Comparison of ENCODE assay signal across 15 cellular contexts in genomic region chr22:38531251-38531956, GRCh38. TPM values are rescaled to one million over a fixed set of nuclear protein-coding genes. Genes with fewer than 3 reads are reported as not detected.
A peak's percentile ranks its signal among the peaks of the same experiment; 100 is the strongest.
DNase-seq lines count a peak whose midpoint lies in the region; ATAC-seq, FAIRE-seq and TF ChIP-seq lines count a peak whose summit lies in the region.
"Had no signal": no experiment of that assay in that cellular context is flagged by ENCODE, and none has a peak within 500 bp of the region (broad histone marks: within the 10 kb centered on the region; RNA-seq: fewer than 3 reads in every experiment).

No MANE protein-coding gene starts in this region.

- POLR2A ChIA-PET in OCI-LY7 (lab: Charles Lee): interaction anchor here (0.6 kb wide), 1 partner anchor 52 kb away, joined by 3 read pairs; no protein-coding TSS in a partner anchor

- H4K20me1 ChIP-seq in OCI-LY7 (ENCODE audit: insufficient read depth, low read length) (no peaks in the 10 kb centered on the region), astrocyte (ENCODE audit: insufficient read depth, low read length) (no peaks in the 10 kb centered on the region)

- no peaks in the 10 kb centered on the region for H3K9me2 ChIP-seq in OCI-LY7 (ENCODE audit: insufficient read depth, low read length)

- peak overlapping the region; percentile 78 for H3K4me3 Mint-ChIP-seq in activated naive CD4-positive, alpha-beta T cell treated with anti-CD3 and anti-CD28 coated beads, Interleukin-2, amount 50 U/mL, for 24 hours
- no peak overlapping the region for H3K4me3 Mint-ChIP-seq in astrocyte (ENCODE audit: unreplicated experiment)
- H3K4me3 Mint-ChIP-seq in stimulated activated naive CD8-positive, alpha-beta T cell treated with anti-CD3 and anti-CD28 coated beads, Interleukin-15, amount 100 ng/mL, for 72 hours: peak overlapping the region; percentile 51 to 72
- H3K4me3 Mint-ChIP-seq: neural crest cell had no signal

- CTCF ChIA-PET in OCI-LY7 (lab: Charles Lee; ENCODE audit: unreplicated experiment): no interaction called here

- no peaks in the 10 kb centered on the region for H3K9me3 Mint-ChIP-seq in activated naive CD4-positive, alpha-beta T cell treated with anti-CD3 and anti-CD28 coated beads, Interleukin-2, amount 50 U/mL, for 24 hours
- no peaks in the 10 kb centered on the region for H3K9me3 Mint-ChIP-seq in astrocyte (ENCODE audit: unreplicated experiment)
- H3K9me3 Mint-ChIP-seq in stimulated activated naive CD8-positive, alpha-beta T cell treated with anti-CD3 and anti-CD28 coated beads, Interleukin-15, amount 100 ng/mL, for 72 hours: no peaks in the 10 kb centered on the region
- H3K9me3 Mint-ChIP-seq: neural crest cell had no signal

- no peak for TF ChIP-seq CTCF in OCI-LY7 (conservative IDR thresholded peaks at IDR 0.05; ENCODE audit: low read length)
- no peak for TF ChIP-seq CTCF in astrocyte (IDR thresholded peaks at IDR 0.05; ENCODE audit: insufficient read depth, low read depth, low read length)
- no peak for TF ChIP-seq CTCF in D721Med (IDR thresholded peaks at IDR 0.05; ENCODE audit: insufficient read depth, missing control alignments)

- intact Hi-C loops in OCI-LY7 (cut with micrococcal nuclease; ENCODE audit: unreplicated experiment): no loop called here

- H3K79me2 ChIP-seq in OCI-LY7 (ENCODE audit: insufficient read depth, low read depth, low read length): no peaks in the 10 kb centered on the region
- no peaks in the 10 kb centered on the region for H3K79me2 ChIP-seq in astrocyte (ENCODE audit: insufficient read depth, low read length)

- H3K27me3 Mint-ChIP-seq in activated naive CD4-positive, alpha-beta T cell treated with anti-CD3 and anti-CD28 coated beads, Interleukin-2, amount 50 U/mL, for 24 hours: no peaks in the 10 kb centered on the region
- no peaks in the 10 kb centered on the region for H3K27me3 Mint-ChIP-seq in astrocyte (ENCODE audit: low read depth, unreplicated experiment)
- no peaks in the 10 kb centered on the region for H3K27me3 Mint-ChIP-seq in stimulated activated naive CD8-positive, alpha-beta T cell treated with anti-CD3 and anti-CD28 coated beads, Interleukin-15, amount 100 ng/mL, for 72 hours

- no peaks in the 10 kb centered on the region for H3K4me1 ChIP-seq in OCI-LY7 (ENCODE audit: insufficient read depth, low read length, poor library complexity, severe bottlenecking)
- no peaks in the 10 kb centered on the region for H3K4me1 ChIP-seq in astrocyte (ENCODE audit: insufficient read depth, low read length)
- H3K4me1 ChIP-seq: vagina had no signal

- peak overlapping the region; percentile 4 for H3K27ac ChIP-seq in OCI-LY7 (ENCODE audit: low read depth, low read length, poor library complexity, severe bottlenecking)
- H3K27ac ChIP-seq in astrocyte (ENCODE audit: low read depth, low read length): no peak overlapping the region
- H3K27ac ChIP-seq: vagina had no signal

- H3K36me3 ChIP-seq in OCI-LY7 (ENCODE audit: insufficient read depth, low read length) (peaks cover 32% of the 10 kb centered on the region), astrocyte (ENCODE audit: insufficient read depth, low read length) (no peaks in the 10 kb centered on the region)
- H3K36me3 ChIP-seq: vagina had no signal

- DNase-seq in activated naive CD4-positive, alpha-beta T cell treated with anti-CD3 and anti-CD28 coated beads, Interleukin-2, amount 50 U/mL, for 16 hours: no peak
- no peak for DNase-seq in OCI-LY7 (ENCODE audit: low spot score)
- DNase-seq in astrocyte (ENCODE audit: low read depth): no peak
- DNase-seq in stimulated activated naive CD8-positive, alpha-beta T cell treated with anti-CD3 and anti-CD28 coated beads, Interleukin-15, amount 100 ng/mL, for 72 hours: no peak
- no peak for DNase-seq in D721Med (ENCODE audit: insufficient read length, low spot score)
- no peak for DNase-seq in NCI-H2107 (lab: John Stamatoyannopoulos, UW)
- no peak for DNase-seq in activated effector memory CD4-positive, alpha-beta T cell treated with anti-CD3 and anti-CD28 coated beads, Interleukin-2, amount 50 U/mL, for 16 hours
- DNase-seq: activated gamma-delta T cell treated with Interleukin-2 at 50 U/mL for 16 hours, NCI-H1417 had no signal

- H2AFZ ChIP-seq in OCI-LY7 (ENCODE audit: low read length) (no peak overlapping the region), astrocyte (ENCODE audit: low read depth, low read length) (peak overlapping the region; percentile 46)

- no peak overlapping the region for H3K9ac ChIP-seq in astrocyte (ENCODE audit: low read length)

- H3K27me3 ChIP-seq in astrocyte (ENCODE audit: insufficient read depth, low read length): no peaks in the 10 kb centered on the region
- H3K27me3 ChIP-seq: vagina had no signal

- peak; percentile 42 for ATAC-seq in stimulated activated naive CD8-positive, alpha-beta T cell treated with anti-CD3 and anti-CD28 coated beads, Interleukin-15, amount 100 ng/mL, for 72 hours

- peaks cover 15% of the 10 kb centered on the region for H3K4me1 Mint-ChIP-seq in activated naive CD4-positive, alpha-beta T cell treated with anti-CD3 and anti-CD28 coated beads, Interleukin-2, amount 50 U/mL, for 24 hours
- H3K4me1 Mint-ChIP-seq in astrocyte (ENCODE audit: low read depth, unreplicated experiment): peaks cover 5% of the 10 kb centered on the region
- H3K4me1 Mint-ChIP-seq in stimulated activated naive CD8-positive, alpha-beta T cell treated with anti-CD3 and anti-CD28 coated beads, Interleukin-15, amount 100 ng/mL, for 72 hours: peaks cover 7% of the 10 kb centered on the region

- FAIRE-seq in astrocyte (lab: Jason Lieb, UNC) (no peak), D721Med (lab: Jason Lieb, UNC) (no peak)
- FAIRE-seq: colon, islet of Langerhans, TTC549 had no signal

- H3K36me3 Mint-ChIP-seq in activated naive CD4-positive, alpha-beta T cell treated with anti-CD3 and anti-CD28 coated beads, Interleukin-2, amount 50 U/mL, for 24 hours: no peaks in the 10 kb centered on the region
- H3K36me3 Mint-ChIP-seq in astrocyte (ENCODE audit: low read depth, unreplicated experiment): no peaks in the 10 kb centered on the region

- peak overlapping the region; percentile 94 for H3K27ac Mint-ChIP-seq in activated naive CD4-positive, alpha-beta T cell treated with anti-CD3 and anti-CD28 coated beads, Interleukin-2, amount 50 U/mL, for 24 hours
- H3K27ac Mint-ChIP-seq in astrocyte (ENCODE audit: unreplicated experiment): peak overlapping the region; percentile 11
- H3K27ac Mint-ChIP-seq in stimulated activated naive CD8-positive, alpha-beta T cell treated with anti-CD3 and anti-CD28 coated beads, Interleukin-15, amount 100 ng/mL, for 72 hours: peak overlapping the region; percentile 72 to 95

- H3K4me2 ChIP-seq in OCI-LY7 (ENCODE audit: low read length) (no peak overlapping the region), astrocyte (ENCODE audit: low read length) (peak overlapping the region; percentile 57)

- TSS peak; percentile 37 for BruUV-seq in OCI-LY7 (replicated peaks; lab: Mats Ljungman, UMichigan)

- H3K9me3 ChIP-seq in OCI-LY7 (ENCODE audit: low read length): no peaks in the 10 kb centered on the region
- no peaks in the 10 kb centered on the region for H3K9me3 ChIP-seq in astrocyte (ENCODE audit: insufficient read depth, low read depth, low read length)
- H3K9me3 ChIP-seq: vagina had no signal

- no peak overlapping the region for H3K4me3 ChIP-seq in OCI-LY7 (ENCODE audit: low read depth, low read length, poor library complexity, severe bottlenecking)
- no peak overlapping the region for H3K4me3 ChIP-seq in astrocyte (ENCODE audit: insufficient read depth, low read depth, low read length)
- H3K4me3 ChIP-seq: vagina had no signal

RNA-seq across cellular contexts. Expression of gene DDX17, which starts 25.3 kb away (rescaled TPM):
- 626 and 667 TPM in 2 replicates for total RNA-seq in OCI-LY7 (2014; rRNA removed; shearing (Covaris generic))
- 505 and 508 TPM in 2 replicates for total RNA-seq in OCI-LY7 (2022)
- total RNA-seq in astrocyte: 258 TPM in 2 replicates

RNA-seq across cellular contexts. Expression of gene DMC1, which starts 38.6 kb away (rescaled TPM):
- 44.3 and 84.7 TPM in 2 replicates for total RNA-seq in OCI-LY7 (2014; rRNA removed; shearing (Covaris generic))
- total RNA-seq in OCI-LY7 (2022) (40.6 and 60.8 TPM in 2 replicates), astrocyte (0.11 TPM in 1 of 2 replicates, not detected in the other)

Comparison
In these comparisons a context has a peak if more than half of its experiments do, and no peak if none do; other contexts are left out.
1. H3K27ac Mint-ChIP-seq: peak in every context shown above with its lines; median percentile 94 in activated naive CD4-positive, alpha-beta T cell treated with anti-CD3 and anti-CD28 coated beads, Interleukin-2, amount 50 U/mL, for 24 hours; 84 in stimulated activated naive CD8-positive, alpha-beta T cell treated with anti-CD3 and anti-CD28 coated beads, Interleukin-15, amount 100 ng/mL, for 72 hours; 11 in astrocyte.
2. RNA of gene DMC1, which starts 38.6 kb away (total RNA-seq): 40.6 to 84.7 TPM in OCI-LY7; 0.11 TPM in astrocyte; every median in the first group is over 10 times any median in the second.